18 cellular contexts compared by ENCODE assay signal in genomic region chrX:84175943-84176342, GRCh38.
"Had no signal": no experiment of that assay in that cellular context is flagged by ENCODE, and none has a peak within 500 bp of the region (broad histone marks: within the 10 kb centered on the region; RNA-seq: fewer than 3 reads in every experiment).

No MANE protein-coding gene starts in this region.

- DNase-seq: activated CD4-positive, alpha-beta T cell treated with anti-CD3 and anti-CD28 coated beads for 36 hours; activated CD4-positive, alpha-beta T cell treated with anti-CD3 and anti-CD28 coated beads, Interleukin-2, amount 50 U/mL, for 48 hours; activated naive CD4-positive, alpha-beta T cell; activated naive CD8-positive, alpha-beta T cell treated with anti-CD3 and anti-CD28 coated beads for 36 hours; amniotic stem cell; gastrocnemius medialis; head of caudate nucleus; kidney glomerular epithelial cell; mesenchymal stem cell; naive thymus-derived CD8-positive, alpha-beta T cell; pancreas; stimulated activated CD4-positive, alpha-beta T cell treated with anti-CD3 and anti-CD28 coated beads, Interleukin-1b, Interleukin-23, amount 100 ng/mL, for 48 hours; stimulated activated CD8-positive, alpha-beta memory T cell treated with anti-CD3 and anti-CD28 coated beads, Interleukin-4, amount 100 ng/mL, for 48 hours; stimulated activated naive CD4-positive, alpha-beta T cell; T-helper 2 cell; upper lobe of right lung had no signal

- H3K27me3 Mint-ChIP-seq: activated CD4-positive, alpha-beta T cell treated with anti-CD3 and anti-CD28 coated beads for 36 hours; activated naive CD8-positive, alpha-beta T cell treated with anti-CD3 and anti-CD28 coated beads for 36 hours; activated T-helper 17 cell treated with anti-CD3 and anti-CD28 coated beads, Interleukin-2, amount 50 U/mL, for 72 hours; naive thymus-derived CD8-positive, alpha-beta T cell had no signal

- H3K27me3 ChIP-seq: cardiac muscle cell, gastrocnemius medialis, upper lobe of right lung had no signal

- H3K4me3 Mint-ChIP-seq: activated CD4-positive, alpha-beta T cell treated with anti-CD3 and anti-CD28 coated beads for 36 hours; activated naive CD8-positive, alpha-beta T cell treated with anti-CD3 and anti-CD28 coated beads for 36 hours; activated T-helper 17 cell treated with anti-CD3 and anti-CD28 coated beads, Interleukin-2, amount 50 U/mL, for 72 hours; naive thymus-derived CD8-positive, alpha-beta T cell had no signal

- H3K27ac Mint-ChIP-seq: activated CD4-positive, alpha-beta T cell treated with anti-CD3 and anti-CD28 coated beads for 36 hours; activated naive CD8-positive, alpha-beta T cell treated with anti-CD3 and anti-CD28 coated beads for 36 hours; activated T-helper 17 cell treated with anti-CD3 and anti-CD28 coated beads, Interleukin-2, amount 50 U/mL, for 72 hours; naive thymus-derived CD8-positive, alpha-beta T cell had no signal

- H3K9me3 ChIP-seq: gastrocnemius medialis, pancreas, upper lobe of right lung had no signal

- H3K4me1 Mint-ChIP-seq: activated CD4-positive, alpha-beta T cell treated with anti-CD3 and anti-CD28 coated beads for 36 hours; activated naive CD8-positive, alpha-beta T cell treated with anti-CD3 and anti-CD28 coated beads for 36 hours; activated T-helper 17 cell treated with anti-CD3 and anti-CD28 coated beads, Interleukin-2, amount 50 U/mL, for 72 hours; naive thymus-derived CD8-positive, alpha-beta T cell had no signal

- H3K36me3 Mint-ChIP-seq: activated naive CD8-positive, alpha-beta T cell treated with anti-CD3 and anti-CD28 coated beads for 36 hours; naive thymus-derived CD8-positive, alpha-beta T cell had no signal

- H3K9me3 Mint-ChIP-seq: activated naive CD8-positive, alpha-beta T cell treated with anti-CD3 and anti-CD28 coated beads for 36 hours; activated T-helper 17 cell treated with anti-CD3 and anti-CD28 coated beads, Interleukin-2, amount 50 U/mL, for 72 hours had no signal

- H3K4me1 ChIP-seq: gastrocnemius medialis, pancreas, upper lobe of right lung had no signal

- H3K4me3 ChIP-seq: cardiac muscle cell, gastrocnemius medialis, pancreas, upper lobe of right lung had no signal

- H3K27ac ChIP-seq: cardiac muscle cell, gastrocnemius medialis, pancreas, upper lobe of right lung had no signal

- ATAC-seq: activated CD4-positive, alpha-beta T cell treated with anti-CD3 and anti-CD28 coated beads for 36 hours; activated T-helper 17 cell treated with anti-CD3 and anti-CD28 coated beads, Interleukin-2, amount 50 U/mL, for 72 hours; gastrocnemius medialis; naive thymus-derived CD8-positive, alpha-beta T cell; upper lobe of right lung had no signal

- H3K36me3 ChIP-seq: cardiac muscle cell, gastrocnemius medialis, pancreas, upper lobe of right lung had no signal
